In the genomic region with DNA sequence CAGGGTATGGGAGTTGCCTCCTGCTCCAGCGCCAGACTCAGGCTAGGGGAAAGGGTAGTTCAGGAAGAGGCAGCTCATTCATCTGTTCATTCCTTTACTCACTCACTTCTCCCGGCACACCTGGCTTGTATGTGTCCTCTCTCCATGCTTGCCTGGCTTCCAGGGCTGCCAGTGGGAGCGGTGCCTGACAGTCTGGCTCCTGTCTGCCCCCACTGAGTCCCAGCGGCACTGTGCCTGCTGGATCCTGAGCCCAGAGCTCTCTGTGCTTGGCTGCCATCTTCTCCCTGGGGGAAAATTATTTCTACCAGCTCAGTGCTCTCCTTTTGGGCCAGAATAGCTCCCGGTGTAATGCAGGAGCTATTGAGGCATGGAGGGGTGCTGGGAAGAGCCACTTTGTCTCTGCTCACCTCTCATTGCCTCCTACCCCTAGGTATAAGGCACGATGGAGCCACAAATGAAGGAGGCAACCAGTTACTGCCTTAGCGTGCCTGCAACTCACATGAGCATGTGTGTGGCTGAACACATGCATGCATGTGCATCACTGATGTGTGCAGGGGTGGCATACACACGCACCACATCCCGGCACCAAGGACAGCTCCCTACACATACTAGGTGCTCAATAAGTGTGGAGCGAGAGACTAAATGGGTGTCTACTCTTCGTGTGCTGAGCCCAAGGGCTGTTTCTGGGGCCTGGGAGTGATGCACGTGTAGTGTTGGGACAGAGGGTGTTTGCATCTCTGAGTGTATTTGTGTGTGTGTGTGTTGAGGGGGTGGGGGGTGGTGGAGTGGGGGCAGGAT, we compare ENCODE assay signal across 1 cellular context.
TF ChIP-seq lines count a peak whose summit lies in the region.

No MANE protein-coding gene starts in this region.

TF ChIP-seq in GM23338, 12 proteins besides CTCF, POLR2A, EP300 and RAD21 (continued from another document):
- TF ChIP-seq, protein P1, sequence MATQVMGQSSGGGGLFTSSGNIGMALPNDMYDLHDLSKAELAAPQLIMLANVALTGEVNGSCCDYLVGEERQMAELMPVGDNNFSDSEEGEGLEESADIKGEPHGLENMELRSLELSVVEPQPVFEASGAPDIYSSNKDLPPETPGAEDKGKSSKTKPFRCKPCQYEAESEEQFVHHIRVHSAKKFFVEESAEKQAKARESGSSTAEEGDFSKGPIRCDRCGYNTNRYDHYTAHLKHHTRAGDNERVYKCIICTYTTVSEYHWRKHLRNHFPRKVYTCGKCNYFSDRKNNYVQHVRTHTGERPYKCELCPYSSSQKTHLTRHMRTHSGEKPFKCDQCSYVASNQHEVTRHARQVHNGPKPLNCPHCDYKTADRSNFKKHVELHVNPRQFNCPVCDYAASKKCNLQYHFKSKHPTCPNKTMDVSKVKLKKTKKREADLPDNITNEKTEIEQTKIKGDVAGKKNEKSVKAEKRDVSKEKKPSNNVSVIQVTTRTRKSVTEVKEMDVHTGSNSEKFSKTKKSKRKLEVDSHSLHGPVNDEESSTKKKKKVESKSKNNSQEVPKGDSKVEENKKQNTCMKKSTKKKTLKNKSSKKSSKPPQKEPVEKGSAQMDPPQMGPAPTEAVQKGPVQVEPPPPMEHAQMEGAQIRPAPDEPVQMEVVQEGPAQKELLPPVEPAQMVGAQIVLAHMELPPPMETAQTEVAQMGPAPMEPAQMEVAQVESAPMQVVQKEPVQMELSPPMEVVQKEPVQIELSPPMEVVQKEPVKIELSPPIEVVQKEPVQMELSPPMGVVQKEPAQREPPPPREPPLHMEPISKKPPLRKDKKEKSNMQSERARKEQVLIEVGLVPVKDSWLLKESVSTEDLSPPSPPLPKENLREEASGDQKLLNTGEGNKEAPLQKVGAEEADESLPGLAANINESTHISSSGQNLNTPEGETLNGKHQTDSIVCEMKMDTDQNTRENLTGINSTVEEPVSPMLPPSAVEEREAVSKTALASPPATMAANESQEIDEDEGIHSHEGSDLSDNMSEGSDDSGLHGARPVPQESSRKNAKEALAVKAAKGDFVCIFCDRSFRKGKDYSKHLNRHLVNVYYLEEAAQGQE (IDR thresholded peaks at IDR 0.05; ENCODE audit: unreplicated experiment) = peak; percentile 73
- TF ChIP-seq EZH2phosphoT487 (IDR thresholded peaks at IDR 0.05; ENCODE audit: unreplicated experiment) = no peak
- TF ChIP-seq, protein P2, sequence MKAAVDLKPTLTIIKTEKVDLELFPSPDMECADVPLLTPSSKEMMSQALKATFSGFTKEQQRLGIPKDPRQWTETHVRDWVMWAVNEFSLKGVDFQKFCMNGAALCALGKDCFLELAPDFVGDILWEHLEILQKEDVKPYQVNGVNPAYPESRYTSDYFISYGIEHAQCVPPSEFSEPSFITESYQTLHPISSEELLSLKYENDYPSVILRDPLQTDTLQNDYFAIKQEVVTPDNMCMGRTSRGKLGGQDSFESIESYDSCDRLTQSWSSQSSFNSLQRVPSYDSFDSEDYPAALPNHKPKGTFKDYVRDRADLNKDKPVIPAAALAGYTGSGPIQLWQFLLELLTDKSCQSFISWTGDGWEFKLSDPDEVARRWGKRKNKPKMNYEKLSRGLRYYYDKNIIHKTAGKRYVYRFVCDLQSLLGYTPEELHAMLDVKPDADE (IDR thresholded peaks at IDR 0.05) = no peak
TF ChIP-seq in GM23338: peak in this region for 1.
